16 cellular contexts compared by ENCODE assay signal in genomic region chr4:76765473-76766183, GRCh38.
DNase-seq lines count a peak whose midpoint lies in the region; ATAC-seq and TF ChIP-seq lines count a peak whose summit lies in the region.
"Had no signal": no experiment of that assay in that cellular context is flagged by ENCODE, and none has a peak within 500 bp of the region (broad histone marks: within the 10 kb centered on the region; RNA-seq: fewer than 3 reads in every experiment).

No MANE protein-coding gene starts in this region.

- ATAC-seq in activated CD8-positive, alpha-beta T cell treated with anti-CD3 and anti-CD28 coated beads for 36 hours: peak; percentile 24
- ATAC-seq in activated CD8-positive, alpha-beta T cell treated with anti-CD3 and anti-CD28 coated beads, Interleukin-2, amount 10 ng/mL, durations not matched to agents 7 days and 5 days: no peak
- ATAC-seq in HG02885 (IDR thresholded peaks at IDR 0.05; ENCODE audit: poor library complexity, unreplicated experiment) (peak; percentile 96), GM21390 (IDR thresholded peaks at IDR 0.05; ENCODE audit: unreplicated experiment) (no peak)
- peak; percentile 82 for ATAC-seq in stimulated activated effector memory CD8-positive, alpha-beta T cell treated with anti-CD3 and anti-CD28 coated beads, Interleukin-12 subunit alpha, Interleukin-12 subunit beta, amount 100 ng/mL, for 72 hours
- ATAC-seq: gastrocnemius medialis had no signal

- CTCF ChIA-PET in activated CD8-positive, alpha-beta T cell treated with anti-CD3 and anti-CD28 coated beads for 36 hours (lab: Charles Lee): interaction anchor here (1.1 to 1.4 kb wide), 2 partner anchors 8 to 12 kb away, joined by 3 to 4 read pairs; no protein-coding TSS in a partner anchor
- CTCF ChIA-PET in activated CD8-positive, alpha-beta T cell treated with anti-CD3 and anti-CD28 coated beads, Interleukin-2, amount 10 ng/mL, durations not matched to agents 7 days and 5 days (lab: Charles Lee): no interaction called here
- CTCF ChIA-PET in activated naive CD4-positive, alpha-beta T cell treated with anti-CD3 and anti-CD28 coated beads for 36 hours (lab: Charles Lee): interaction anchor here (0.6 kb wide), 2 partner anchors 25 to 263 kb away, joined by 4 read pairs; no protein-coding TSS in a partner anchor

- no peak overlapping the region for H3K4me3 ChIP-seq in esophagus muscularis mucosa
- H3K4me3 ChIP-seq: gastrocnemius medialis, skin epidermis had no signal

- H3K36me3 Mint-ChIP-seq in activated CD8-positive, alpha-beta T cell treated with anti-CD3 and anti-CD28 coated beads for 36 hours (ENCODE audit: low read depth): no peaks in the 10 kb centered on the region
- H3K36me3 Mint-ChIP-seq in activated CD8-positive, alpha-beta T cell treated with anti-CD3 and anti-CD28 coated beads, Interleukin-2, amount 10 ng/mL, durations not matched to agents 7 days and 5 days (ENCODE audit: low read depth): no peaks in the 10 kb centered on the region
- no peaks in the 10 kb centered on the region for H3K36me3 Mint-ChIP-seq in stimulated activated effector memory CD8-positive, alpha-beta T cell treated with anti-CD3 and anti-CD28 coated beads, Interleukin-12 subunit alpha, Interleukin-12 subunit beta, amount 100 ng/mL, for 72 hours
- no peaks in the 10 kb centered on the region for H3K36me3 Mint-ChIP-seq in activated naive CD4-positive, alpha-beta T cell treated with anti-CD3 and anti-CD28 coated beads for 36 hours (ENCODE audit: low read depth)

- peaks cover 0 to 11% (median 4%) of the 10 kb centered on the region in 4 donors for H3K36me3 ChIP-seq in esophagus muscularis mucosa
- H3K36me3 ChIP-seq: gastrocnemius medialis had no signal

- H3K27ac ChIP-seq in esophagus muscularis mucosa (replicated peaks in 1 of 4): peak overlapping the region; percentile 28 to 66 (median 56)
- H3K27ac ChIP-seq: gastrocnemius medialis, HL-60 had no signal

- H3K27me3 ChIP-seq in esophagus muscularis mucosa: no peaks in the 10 kb centered on the region
- H3K27me3 ChIP-seq: gastrocnemius medialis had no signal

- H3K9me3 Mint-ChIP-seq in activated CD8-positive, alpha-beta T cell treated with anti-CD3 and anti-CD28 coated beads for 36 hours: no peaks in the 10 kb centered on the region
- H3K9me3 Mint-ChIP-seq in activated CD8-positive, alpha-beta T cell treated with anti-CD3 and anti-CD28 coated beads, Interleukin-2, amount 10 ng/mL, durations not matched to agents 7 days and 5 days (ENCODE audit: insufficient read depth): no peaks in the 10 kb centered on the region
- H3K9me3 Mint-ChIP-seq in stimulated activated effector memory CD8-positive, alpha-beta T cell treated with anti-CD3 and anti-CD28 coated beads, Interleukin-12 subunit alpha, Interleukin-12 subunit beta, amount 100 ng/mL, for 72 hours: no peaks in the 10 kb centered on the region
- H3K9me3 Mint-ChIP-seq in activated naive CD4-positive, alpha-beta T cell treated with anti-CD3 and anti-CD28 coated beads for 36 hours: no peaks in the 10 kb centered on the region
- H3K9me3 Mint-ChIP-seq: activated CD4-positive, alpha-beta memory T cell treated with anti-CD3 and anti-CD28 coated beads, Interleukin-2, amount 10 ng/mL, durations not matched to agents 7 days and 5 days; T-helper 2 cell treated with Interferon-gamma antibody and Interleukin-4, amounts not matched to agents 5 μg/mL and 100 μg/mL, for 36 hours had no signal

- TF ChIP-seq CTCF in activated CD8-positive, alpha-beta T cell treated with anti-CD3 and anti-CD28 coated beads for 36 hours (IDR thresholded peaks at IDR 0.05): no peak
- no peak for TF ChIP-seq CTCF in esophagus muscularis mucosa (IDR thresholded peaks at IDR 0.05)

- peaks cover 6% of the 10 kb centered on the region for H3K4me1 Mint-ChIP-seq in activated CD8-positive, alpha-beta T cell treated with anti-CD3 and anti-CD28 coated beads for 36 hours (ENCODE audit: low read depth)
- H3K4me1 Mint-ChIP-seq in activated CD8-positive, alpha-beta T cell treated with anti-CD3 and anti-CD28 coated beads, Interleukin-2, amount 10 ng/mL, durations not matched to agents 7 days and 5 days (ENCODE audit: low read depth): no peaks in the 10 kb centered on the region
- no peaks in the 10 kb centered on the region for H3K4me1 Mint-ChIP-seq in stimulated activated effector memory CD8-positive, alpha-beta T cell treated with anti-CD3 and anti-CD28 coated beads, Interleukin-12 subunit alpha, Interleukin-12 subunit beta, amount 100 ng/mL, for 72 hours
- no peaks in the 10 kb centered on the region for H3K4me1 Mint-ChIP-seq in activated naive CD4-positive, alpha-beta T cell treated with anti-CD3 and anti-CD28 coated beads for 36 hours (ENCODE audit: low read depth)

- TF ChIP-seq EP300 in esophagus muscularis mucosa (IDR thresholded peaks at IDR 0.05): no peak

- intact Hi-C loops in activated CD8-positive, alpha-beta T cell treated with anti-CD3 and anti-CD28 coated beads for 36 hours (cut with micrococcal nuclease): no loop called here
- intact Hi-C loops in esophagus muscularis mucosa (cut with DNase I): loop anchor here (10.0 kb wide), 1 partner anchor 279 kb away; no protein-coding TSS in a partner anchor
- intact Hi-C loops in activated naive CD4-positive, alpha-beta T cell treated with anti-CD3 and anti-CD28 coated beads for 36 hours (cut with micrococcal nuclease): no loop called here

- POLR2A ChIA-PET in activated CD8-positive, alpha-beta T cell treated with anti-CD3 and anti-CD28 coated beads for 36 hours (lab: Charles Lee): no interaction called here
- POLR2A ChIA-PET in activated CD8-positive, alpha-beta T cell treated with anti-CD3 and anti-CD28 coated beads, Interleukin-2, amount 10 ng/mL, durations not matched to agents 7 days and 5 days (lab: Charles Lee): no interaction called here

- no peaks in the 10 kb centered on the region for H3K9me3 ChIP-seq in esophagus muscularis mucosa
- H3K9me3 ChIP-seq: gastrocnemius medialis had no signal

- WGBS in esophagus muscularis mucosa: 68% methylated on average over 14 of the region's 14 CpGs

- DNase-seq in activated CD8-positive, alpha-beta T cell treated with anti-CD3 and anti-CD28 coated beads for 36 hours: peak; percentile 12
- DNase-seq in activated CD8-positive, alpha-beta T cell treated with anti-CD3 and anti-CD28 coated beads, Interleukin-2, amount 10 ng/mL, durations not matched to agents 7 days and 5 days: no peak
- DNase-seq in esophagus muscularis mucosa (ENCODE audit: extremely low spot score) (no peak), hepatic stellate cell (ENCODE audit: low spot score) (no peak)
- no peak for DNase-seq in stimulated activated effector memory CD8-positive, alpha-beta T cell treated with anti-CD3 and anti-CD28 coated beads, Interleukin-12 subunit alpha, Interleukin-12 subunit beta, amount 100 ng/mL, for 72 hours (ENCODE audit: low spot score in 2 of 2)
- no peak for DNase-seq in activated naive CD4-positive, alpha-beta T cell treated with anti-CD3 and anti-CD28 coated beads for 36 hours
- DNase-seq: activated CD4-positive, alpha-beta memory T cell treated with anti-CD3 and anti-CD28 coated beads, Interleukin-2, amount 10 ng/mL, durations not matched to agents 7 days and 5 days; CD8-positive, alpha-beta memory T cell; gastrocnemius medialis; NCI-H2029; NCI-H82 had no signal

- H3K4me3 Mint-ChIP-seq in activated CD8-positive, alpha-beta T cell treated with anti-CD3 and anti-CD28 coated beads for 36 hours: no peak overlapping the region
- H3K4me3 Mint-ChIP-seq in activated CD8-positive, alpha-beta T cell treated with anti-CD3 and anti-CD28 coated beads, Interleukin-2, amount 10 ng/mL, durations not matched to agents 7 days and 5 days: no peak overlapping the region
- no peak overlapping the region for H3K4me3 Mint-ChIP-seq in stimulated activated effector memory CD8-positive, alpha-beta T cell treated with anti-CD3 and anti-CD28 coated beads, Interleukin-12 subunit alpha, Interleukin-12 subunit beta, amount 100 ng/mL, for 72 hours
- H3K4me3 Mint-ChIP-seq in activated naive CD4-positive, alpha-beta T cell treated with anti-CD3 and anti-CD28 coated beads for 36 hours: no peak overlapping the region
- H3K4me3 Mint-ChIP-seq: activated CD4-positive, alpha-beta memory T cell treated with anti-CD3 and anti-CD28 coated beads, Interleukin-2, amount 10 ng/mL, durations not matched to agents 7 days and 5 days; CD8-positive, alpha-beta memory T cell; T-helper 2 cell treated with Interferon-gamma antibody and Interleukin-4, amounts not matched to agents 5 μg/mL and 100 μg/mL, for 36 hours had no signal

- peaks cover 0 to 48% (median 37%) of the 10 kb centered on the region in 4 donors for H3K4me1 ChIP-seq in esophagus muscularis mucosa
- H3K4me1 ChIP-seq: gastrocnemius medialis had no signal

- H3K27me3 Mint-ChIP-seq in activated CD8-positive, alpha-beta T cell treated with anti-CD3 and anti-CD28 coated beads for 36 hours: peaks cover 12% of the 10 kb centered on the region
- peaks cover 11% of the 10 kb centered on the region for H3K27me3 Mint-ChIP-seq in activated CD8-positive, alpha-beta T cell treated with anti-CD3 and anti-CD28 coated beads, Interleukin-2, amount 10 ng/mL, durations not matched to agents 7 days and 5 days (ENCODE audit: low read depth)
- no peaks in the 10 kb centered on the region for H3K27me3 Mint-ChIP-seq in activated naive CD4-positive, alpha-beta T cell treated with anti-CD3 and anti-CD28 coated beads for 36 hours (ENCODE audit: low read depth)

- TF ChIP-seq POLR2A in esophagus muscularis mucosa (IDR thresholded peaks at IDR 0.05; ENCODE audit: low read depth): no peak

- H3K27ac Mint-ChIP-seq in activated CD8-positive, alpha-beta T cell treated with anti-CD3 and anti-CD28 coated beads for 36 hours: no peak overlapping the region
- H3K27ac Mint-ChIP-seq in activated CD8-positive, alpha-beta T cell treated with anti-CD3 and anti-CD28 coated beads, Interleukin-2, amount 10 ng/mL, durations not matched to agents 7 days and 5 days: no peak overlapping the region
- no peak overlapping the region for H3K27ac Mint-ChIP-seq in stimulated activated effector memory CD8-positive, alpha-beta T cell treated with anti-CD3 and anti-CD28 coated beads, Interleukin-12 subunit alpha, Interleukin-12 subunit beta, amount 100 ng/mL, for 72 hours
- H3K27ac Mint-ChIP-seq in activated naive CD4-positive, alpha-beta T cell treated with anti-CD3 and anti-CD28 coated beads for 36 hours: no peak overlapping the region
- H3K27ac Mint-ChIP-seq: activated CD4-positive, alpha-beta memory T cell treated with anti-CD3 and anti-CD28 coated beads, Interleukin-2, amount 10 ng/mL, durations not matched to agents 7 days and 5 days; CD8-positive, alpha-beta memory T cell; T-helper 2 cell treated with Interferon-gamma antibody and Interleukin-4, amounts not matched to agents 5 μg/mL and 100 μg/mL, for 36 hours had no signal

Comparison
In these comparisons a context has a peak if more than half of its experiments do, and no peak if none do; other contexts are left out.
1. ATAC-seq: peak in activated CD8-positive, alpha-beta T cell treated with anti-CD3 and anti-CD28 coated beads for 36 hours (single experiment), HG02885 (single experiment) and stimulated activated effector memory CD8-positive, alpha-beta T cell treated with anti-CD3 and anti-CD28 coated beads, Interleukin-12 subunit alpha, Interleukin-12 subunit beta, amount 100 ng/mL, for 72 hours (single experiment); none in activated CD8-positive, alpha-beta T cell treated with anti-CD3 and anti-CD28 coated beads, Interleukin-2, amount 10 ng/mL, durations not matched to agents 7 days and 5 days (single experiment) and GM21390 (single experiment).